Comparison of ENCODE assay signal across 14 cellular contexts in the genomic region with DNA sequence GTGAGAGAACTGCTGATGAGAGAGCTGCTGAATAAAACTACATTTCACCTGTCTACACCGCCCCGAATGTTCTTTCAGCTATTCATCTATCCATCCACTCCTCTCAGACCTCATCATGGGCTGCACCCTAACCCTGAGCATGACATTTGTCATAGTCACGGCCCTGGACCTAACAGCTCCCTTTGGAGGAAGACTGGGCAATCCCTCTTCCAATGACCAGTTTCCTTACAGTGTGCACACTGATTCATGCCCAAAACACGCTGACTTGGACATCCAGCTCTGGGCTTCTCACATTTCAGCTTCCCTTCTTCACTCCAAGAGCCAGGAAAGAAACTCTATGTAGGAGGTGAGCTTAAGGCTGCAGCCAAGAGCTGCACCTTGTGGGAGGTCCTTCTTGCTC. TPM values are rescaled to one million over a fixed set of nuclear protein-coding genes. Genes with fewer than 3 reads are reported as not detected.
DNase-seq lines count a peak whose midpoint lies in the region; ATAC-seq and TF ChIP-seq lines count a peak whose summit lies in the region.
"Had no signal": no experiment of that assay in that cellular context is flagged by ENCODE, and none has a peak within 500 bp of the region (broad histone marks: within the 10 kb centered on the region; RNA-seq: fewer than 3 reads in every experiment).

No MANE protein-coding gene starts in this region.

- H3K27ac ChIP-seq in adrenal gland, result peak overlapping the region in 2 of 5 donors; percentile 36 to 52
- no peak overlapping the region for H3K27ac ChIP-seq in stomach
- H3K27ac ChIP-seq in H9 (ENCODE audit: insufficient read length, low read depth, low read length), result no peak overlapping the region
- H3K27ac ChIP-seq: 22Rv1, heart right ventricle had no signal

- no peak for DNase-seq in activated naive CD4-positive, alpha-beta T cell treated with anti-CD3 and anti-CD28 coated beads for 36 hours
- peak in 6 of 7 donors; percentile 56 to 70 (median 64) for DNase-seq in adrenal gland
- DNase-seq in glomerular visceral epithelial cell (ENCODE audit: extremely low spot score), result peak; percentile 75
- no peak for DNase-seq in NK-92 (lab: John Stamatoyannopoulos, UW; ENCODE audit: unreplicated experiment)
- no peak for DNase-seq in stomach
- DNase-seq in H9, result no peak
- DNase-seq: heart right ventricle, small intestine had no signal

- H2BK20ac ChIP-seq in H9 (ENCODE audit: low read depth, low read length, poor library complexity, severe bottlenecking), result no peak overlapping the region

- no peak overlapping the region for H3K18ac ChIP-seq in H9 (ENCODE audit: insufficient read length, low read depth, low read length)

- H3K4me1 Mint-ChIP-seq in activated naive CD4-positive, alpha-beta T cell treated with anti-CD3 and anti-CD28 coated beads, Interleukin-2, amount 50 U/mL, for 24 hours, result peaks cover 30% of the 10 kb centered on the region
- peaks cover 25% of the 10 kb centered on the region for H3K4me1 Mint-ChIP-seq in activated naive CD4-positive, alpha-beta T cell treated with anti-CD3 and anti-CD28 coated beads for 36 hours (ENCODE audit: low read depth)
- H3K4me1 Mint-ChIP-seq in H9, result peaks cover 17 to 35% of the 10 kb centered on the region in 2 experiments

- H2AFZ ChIP-seq in H9 (ENCODE audit: low read length), result no peak overlapping the region

- no peak overlapping the region for H3K4me3 Mint-ChIP-seq in activated naive CD4-positive, alpha-beta T cell treated with anti-CD3 and anti-CD28 coated beads, Interleukin-2, amount 50 U/mL, for 24 hours
- H3K4me3 Mint-ChIP-seq in activated naive CD4-positive, alpha-beta T cell treated with anti-CD3 and anti-CD28 coated beads for 36 hours, result no peak overlapping the region
- H3K4me3 Mint-ChIP-seq in H9, result no peak overlapping the region
- H3K4me3 Mint-ChIP-seq: memory B cell, WTC11 had no signal

- no peak overlapping the region for H4K5ac ChIP-seq in H9 (ENCODE audit: insufficient read length, low read depth, low read length)

- H3K4ac ChIP-seq in H9 (ENCODE audit: low read depth, low read length), result no peak overlapping the region

- no peak overlapping the region for H2AK5ac ChIP-seq in H9 (ENCODE audit: insufficient read length, low read length)

- no peak overlapping the region for H3K23ac ChIP-seq in H9 (ENCODE audit: insufficient read length, low read depth, low read length)

- H3T11ph ChIP-seq in H9 (ENCODE audit: low read length), result no peak overlapping the region

- no peak overlapping the region for H2BK5ac ChIP-seq in H9 (ENCODE audit: insufficient read length, low read length)

- peaks cover 11% of the 10 kb centered on the region for H3K23me2 ChIP-seq in H9 (ENCODE audit: insufficient read length, low read depth, low read length, poor library complexity, severe bottlenecking)

- H3K79me1 ChIP-seq in H9 (ENCODE audit: insufficient read depth, low read depth, low read length, poor library complexity, severe bottlenecking), result no peaks in the 10 kb centered on the region

- TF ChIP-seq CTCF in adrenal gland (IDR thresholded peaks at IDR 0.05), result no peak
- no peak for TF ChIP-seq CTCF in stomach (IDR thresholded peaks at IDR 0.05)
- no peak for TF ChIP-seq CTCF in H9 (conservative IDR thresholded peaks at IDR 0.05)

- H3K9ac ChIP-seq in H9 (ENCODE audit: extremely low read depth, insufficient read length, low read length), result no peak overlapping the region

- peaks cover 6% of the 10 kb centered on the region for H3K36me3 Mint-ChIP-seq in activated naive CD4-positive, alpha-beta T cell treated with anti-CD3 and anti-CD28 coated beads, Interleukin-2, amount 50 U/mL, for 24 hours
- peaks cover 7% of the 10 kb centered on the region for H3K36me3 Mint-ChIP-seq in activated naive CD4-positive, alpha-beta T cell treated with anti-CD3 and anti-CD28 coated beads for 36 hours (ENCODE audit: low read depth)
- H3K36me3 Mint-ChIP-seq in H9 (ENCODE audit: insufficient read depth in 1 of 3, low read depth in 3 of 3), result peaks cover 10 to 33% (median 19%) of the 10 kb centered on the region in 3 experiments; a peak in 6 of 7 replicates
- H3K36me3 Mint-ChIP-seq: WTC11 had no signal

- CTCF ChIA-PET in activated naive CD4-positive, alpha-beta T cell treated with anti-CD3 and anti-CD28 coated beads for 36 hours (lab: Charles Lee), result interaction anchor here (0.6 to 2.9 kb wide), 5 partner anchors 11 to 30 kb away, joined by 3 to 10 read pairs (median 9); no protein-coding TSS in a partner anchor

- WGBS in adrenal gland, 4 donors, result 59 to 70% (median 65%) methylated on average over 4 of the region's 4 CpGs
- 72 to 88% (median 87%) methylated on average over 4 of the region's 4 CpGs for WGBS in stomach, 5 donors
- WGBS in H9 (ENCODE audit: extremely low coverage, insufficient read length, low lambda C conversion rate), result no CpG with 5 or more reads among the region's 4 CpGs

- no peak overlapping the region for H4K8ac ChIP-seq in H9 (replicated peaks; ENCODE audit: insufficient read length, low read depth, low read length)

- H3K36me3 ChIP-seq in adrenal gland (replicated peaks in 1 of 2) (no peaks in the 10 kb centered on the region), stomach (no peaks in the 10 kb centered on the region)
- H3K36me3 ChIP-seq: heart right ventricle had no signal

- no peaks in the 10 kb centered on the region for H3K79me2 ChIP-seq in H9 (ENCODE audit: insufficient read depth, low read length)

- no peak overlapping the region for H3K4me3 ChIP-seq in adrenal gland
- no peak overlapping the region for H3K4me3 ChIP-seq in stomach
- H3K4me3 ChIP-seq: heart right ventricle had no signal

- H4K20me1 ChIP-seq in H9 (ENCODE audit: control insufficient read depth, insufficient read depth, insufficient read length), result no peaks in the 10 kb centered on the region

- no peak overlapping the region for H3K56ac ChIP-seq in H9 (ENCODE audit: insufficient read length, low read depth, low read length)

- no peak overlapping the region for H3K14ac ChIP-seq in H9 (ENCODE audit: insufficient read depth, low read length)

- H3K27me3 ChIP-seq in adrenal gland (no peaks in the 10 kb centered on the region), stomach (no peaks in the 10 kb centered on the region), H9 (ENCODE audit: insufficient read depth, low read length) (no peaks in the 10 kb centered on the region; the same call in 1 of the 2 replicates)
- H3K27me3 ChIP-seq: heart right ventricle had no signal

- H3K4me2 ChIP-seq in H9 (ENCODE audit: insufficient read depth, insufficient read length, low read length), result no peak overlapping the region

- H3K27me3 Mint-ChIP-seq in activated naive CD4-positive, alpha-beta T cell treated with anti-CD3 and anti-CD28 coated beads, Interleukin-2, amount 50 U/mL, for 24 hours, result no peaks in the 10 kb centered on the region
- H3K27me3 Mint-ChIP-seq in activated naive CD4-positive, alpha-beta T cell treated with anti-CD3 and anti-CD28 coated beads for 36 hours (ENCODE audit: low read depth), result peaks cover 8% of the 10 kb centered on the region
- peaks cover 43% of the 10 kb centered on the region for H3K27me3 Mint-ChIP-seq in H9 (ENCODE audit: low read depth)
- H3K27me3 Mint-ChIP-seq: memory B cell had no signal

- no peak overlapping the region for H2BK15ac ChIP-seq in H9 (ENCODE audit: low read depth, low read length)

- H3K9me3 ChIP-seq in adrenal gland (replicated peaks in 1 of 3) (no peaks in the 10 kb centered on the region), stomach (no peaks in the 10 kb centered on the region), H9 (ENCODE audit: control insufficient read depth, low read depth, low read length) (no peaks in the 10 kb centered on the region)
- H3K9me3 ChIP-seq: heart right ventricle had no signal

- no peak for ATAC-seq in HG02759 (IDR thresholded peaks at IDR 0.05; ENCODE audit: unreplicated experiment)
- ATAC-seq: heart right ventricle, Right ventricle myocardium inferior, WTC11 had no signal

- H3K27ac Mint-ChIP-seq in activated naive CD4-positive, alpha-beta T cell treated with anti-CD3 and anti-CD28 coated beads, Interleukin-2, amount 50 U/mL, for 24 hours, result peak overlapping the region; percentile 73
- H3K27ac Mint-ChIP-seq in activated naive CD4-positive, alpha-beta T cell treated with anti-CD3 and anti-CD28 coated beads for 36 hours, result no peak overlapping the region
- no peak overlapping the region for H3K27ac Mint-ChIP-seq in H9
- H3K27ac Mint-ChIP-seq: WTC11 had no signal

- no peak overlapping the region for H4K91ac ChIP-seq in H9 (ENCODE audit: insufficient read length, low read depth, low read length)

- intact Hi-C loops in activated naive CD4-positive, alpha-beta T cell treated with anti-CD3 and anti-CD28 coated beads for 36 hours (cut with micrococcal nuclease), result no loop called here
- intact Hi-C loops in adrenal gland (cut with DNase I) (no loop called here), stomach (cut with DNase I; ENCODE audit: low total_unique reads) (no loop called here)

- no peak overlapping the region for H2BK12ac ChIP-seq in H9 (ENCODE audit: insufficient read length, low read depth, low read length)

- H2BK120ac ChIP-seq in H9 (ENCODE audit: low read depth, low read length, poor library complexity, severe bottlenecking), result no peak overlapping the region

- no peaks in the 10 kb centered on the region for H3K9me3 Mint-ChIP-seq in activated naive CD4-positive, alpha-beta T cell treated with anti-CD3 and anti-CD28 coated beads, Interleukin-2, amount 50 U/mL, for 24 hours
- H3K9me3 Mint-ChIP-seq in activated naive CD4-positive, alpha-beta T cell treated with anti-CD3 and anti-CD28 coated beads for 36 hours, result no peaks in the 10 kb centered on the region
- H3K9me3 Mint-ChIP-seq in H9, result peaks cover 2 to 12% of the 10 kb centered on the region in 2 experiments; a peak in 3 of 5 replicates

- TF ChIP-seq POLR2A in adrenal gland (IDR thresholded peaks at IDR 0.05), result peak in 1 of 2 donors; percentile 27
- no peak for TF ChIP-seq POLR2A in stomach (IDR thresholded peaks at IDR 0.05)

- no peak for TF ChIP-seq EP300 in stomach (IDR thresholded peaks at IDR 0.05)

- peaks cover 0 to 16% of the 10 kb centered on the region in 2 donors for H3K4me1 ChIP-seq in adrenal gland (replicated peaks in 1 of 2)
- peaks cover 10 to 15% (median 11%) of the 10 kb centered on the region in 4 donors for H3K4me1 ChIP-seq in stomach
- H3K4me1 ChIP-seq in H9 (ENCODE audit: insufficient read depth, low read length), result no peaks in the 10 kb centered on the region

RNA-seq across cellular contexts. Expression of gene ARL4D, which starts 41.8 kb away (rescaled TPM):
- total RNA-seq in activated naive CD4-positive, alpha-beta T cell treated with anti-CD3 and anti-CD28 coated beads for 36 hours, result 1 to 10 TPM; 1.7 TPM
- total RNA-seq in adrenal gland (1 to 10 TPM; 2.4 to 7.1 (median 5.7) TPM), stomach (10 to 100 TPM in 2 of 5 donors, 1 to 10 TPM in 2, not detected in 1; 2.3 to 12.1 (median 10.5) TPM), H9 (2021) (6.2 and 6.4 TPM in 2 replicates)
- polyA plus RNA-seq in adrenal gland (1 to 10 TPM; 2.8 to 8.3 (median 3.2) TPM), stomach (10 to 100 TPM in 1 of 3 donors, 1 to 10 TPM in 2; 4.9 to 60.7 (median 6.9) TPM)

Comparison
In these comparisons a context has a peak if more than half of its experiments do, and no peak if none do; other contexts are left out.
1. DNase-seq: peak in adrenal gland (6 of 7) and glomerular visceral epithelial cell (single experiment); none in activated naive CD4-positive, alpha-beta T cell treated with anti-CD3 and anti-CD28 coated beads for 36 hours (single experiment), NK-92 (single experiment), stomach (single experiment) and H9 (single experiment).